In the genomic region with DNA sequence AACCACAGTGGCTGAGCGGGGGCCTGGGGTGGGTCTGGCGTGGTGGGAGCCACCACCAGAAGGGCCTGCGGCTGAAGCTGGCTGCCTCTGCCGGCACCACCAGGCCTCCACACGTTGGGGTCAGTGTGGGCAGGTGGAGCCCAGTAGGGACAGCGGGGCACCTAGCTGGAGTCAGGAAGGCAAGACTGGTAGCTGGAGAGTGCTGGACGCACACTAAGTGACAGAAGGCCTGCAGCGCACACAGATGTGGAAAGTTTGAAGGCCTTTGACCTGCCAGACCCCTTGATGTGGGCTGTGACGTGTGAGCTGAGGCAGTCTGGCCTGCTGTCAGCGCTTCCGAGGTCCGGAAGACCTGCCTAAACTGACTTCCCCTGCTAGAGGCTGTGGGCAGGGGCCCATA, we compare ENCODE assay signal across 10 cellular contexts. TPM values are rescaled to one million over a fixed set of nuclear protein-coding genes. Genes with fewer than 3 reads are reported as not detected.
A peak's percentile ranks its signal among the peaks of the same experiment; 100 is the strongest.
DNase-seq lines count a peak whose midpoint lies in the region; ATAC-seq and TF ChIP-seq lines count a peak whose summit lies in the region.
"Had no signal": no experiment of that assay in that cellular context is flagged by ENCODE, and none has a peak within 500 bp of the region (broad histone marks: within the 10 kb centered on the region; RNA-seq: fewer than 3 reads in every experiment).

No MANE protein-coding gene starts in this region.

- ATAC-seq in GM19324 (IDR thresholded peaks at IDR 0.05; ENCODE audit: low FRiP score, unreplicated experiment) (no peak), GM21529 (IDR thresholded peaks at IDR 0.05; ENCODE audit: unreplicated experiment) (no peak)

- no peaks in the 10 kb centered on the region for H3K36me3 Mint-ChIP-seq in Caco-2 (ENCODE audit: insufficient read depth, unreplicated experiment)
- H3K36me3 Mint-ChIP-seq in activated naive CD8-positive, alpha-beta T cell treated with anti-CD3 and anti-CD28 coated beads for 36 hours = peaks cover 36% of the 10 kb centered on the region

- peak overlapping the region; percentile 67 for H3K9ac ChIP-seq in skeletal muscle satellite cell (ENCODE audit: low read depth, low read length)

- H3K36me3 ChIP-seq in Caco-2 (ENCODE audit: control insufficient read depth, insufficient read depth, low read length) = no peaks in the 10 kb centered on the region
- no peaks in the 10 kb centered on the region for H3K36me3 ChIP-seq in right atrium auricular region
- H3K36me3 ChIP-seq in skeletal muscle satellite cell (ENCODE audit: insufficient read depth, low read length) = no peaks in the 10 kb centered on the region

- no TSS peak for BruUV-seq in Caco-2 (replicated peaks; lab: Mats Ljungman, UMichigan)

- H3K4me1 Mint-ChIP-seq in Caco-2 (ENCODE audit: low read depth, unreplicated experiment) = peaks cover 13% of the 10 kb centered on the region
- H3K4me1 Mint-ChIP-seq in activated naive CD8-positive, alpha-beta T cell treated with anti-CD3 and anti-CD28 coated beads for 36 hours = peaks cover 79% of the 10 kb centered on the region

- peak overlapping the region; percentile 68 for H3K4me2 ChIP-seq in skeletal muscle satellite cell (ENCODE audit: low read length)

- H3K4me3 Mint-ChIP-seq in Caco-2 (ENCODE audit: unreplicated experiment) = no peak overlapping the region
- peak overlapping the region; percentile 12 for H3K4me3 Mint-ChIP-seq in activated naive CD8-positive, alpha-beta T cell treated with anti-CD3 and anti-CD28 coated beads for 36 hours

- 67 to 77% methylated on average over 12 of the region's 12 CpGs for WGBS in lower leg skin, 2 donors

- H3K27ac ChIP-seq in right atrium auricular region = peak overlapping the region; percentile 76 to 85

- TF ChIP-seq CTCF in Caco-2 (IDR thresholded peaks at IDR 0.05; ENCODE audit: insufficient read depth in 1 of 2, low read depth in 1 of 2, low read length in 1 of 2, severe bottlenecking in 1 of 2, unreplicated experiment in 1 of 2) (no peak), right atrium auricular region (IDR thresholded peaks at IDR 0.05) (no peak), lower leg skin (IDR thresholded peaks at IDR 0.05) (no peak)

- H3K27me3 ChIP-seq in Caco-2 (replicated peaks; ENCODE audit: control insufficient read depth, insufficient read depth, low read length) = no peaks in the 10 kb centered on the region
- H3K27me3 ChIP-seq in right atrium auricular region = no peaks in the 10 kb centered on the region
- no peaks in the 10 kb centered on the region for H3K27me3 ChIP-seq in skeletal muscle satellite cell (ENCODE audit: control insufficient read depth, insufficient read depth, low read length)

- H3K9me3 ChIP-seq in Caco-2 (no peaks in the 10 kb centered on the region), right atrium auricular region (no peaks in the 10 kb centered on the region), skeletal muscle satellite cell (replicated peaks; ENCODE audit: low read length) (no peaks in the 10 kb centered on the region)

- H3K4me3 ChIP-seq in Caco-2 (ENCODE audit: low read depth, low read length) = no peak overlapping the region
- no peak overlapping the region for H3K4me3 ChIP-seq in right atrium auricular region
- no peak overlapping the region for H3K4me3 ChIP-seq in skeletal muscle satellite cell (ENCODE audit: low read length)
- H3K4me3 ChIP-seq in lower leg skin (ENCODE audit: low read depth, poor library complexity, severe bottlenecking) = no peak overlapping the region

- H3K9me3 Mint-ChIP-seq in Caco-2 (ENCODE audit: unreplicated experiment) = no peaks in the 10 kb centered on the region
- peaks cover 5% of the 10 kb centered on the region for H3K9me3 Mint-ChIP-seq in activated naive CD8-positive, alpha-beta T cell treated with anti-CD3 and anti-CD28 coated beads for 36 hours

- H3K4me1 ChIP-seq in Caco-2 (peaks cover 26% of the 10 kb centered on the region), right atrium auricular region (peaks cover 0 to 43% of the 10 kb centered on the region in 2 donors), skeletal muscle satellite cell (ENCODE audit: control insufficient read depth, insufficient read depth, low read length) (peaks cover 24% of the 10 kb centered on the region)

- DNase-seq in Caco-2 (no peak), right atrium auricular region (ENCODE audit: low spot score) (no peak), COR-L47 (lab: John Stamatoyannopoulos, UW) (no peak), lower leg skin (ENCODE audit: low spot score in 2 of 2) (no peak)
- peak; percentile 66 for DNase-seq in activated naive CD8-positive, alpha-beta T cell treated with anti-CD3 and anti-CD28 coated beads for 36 hours
- DNase-seq: NCI-H2107, T-helper 1 cell had no signal

- H3K27ac Mint-ChIP-seq in Caco-2 (ENCODE audit: unreplicated experiment) = peak overlapping the region; percentile 71
- H3K27ac Mint-ChIP-seq in activated naive CD8-positive, alpha-beta T cell treated with anti-CD3 and anti-CD28 coated beads for 36 hours = peak overlapping the region; percentile 78

- POLR2A ChIA-PET in Caco-2 (lab: Charles Lee) = no interaction called here

- TF ChIP-seq POLR2A in lower leg skin (IDR thresholded peaks at IDR 0.05) = no peak

- intact Hi-C loops in Caco-2 (cut with micrococcal nuclease; ENCODE audit: unreplicated experiment) = no loop called here
- intact Hi-C loops in lower leg skin (cut with DNase I; ENCODE audit: low total_unique reads) = no loop called here

- CTCF ChIA-PET in Caco-2 (lab: Charles Lee) = no interaction called here

- H3K27me3 Mint-ChIP-seq in Caco-2 (ENCODE audit: insufficient read depth, unreplicated experiment) = no peaks in the 10 kb centered on the region
- H3K27me3 Mint-ChIP-seq in activated naive CD8-positive, alpha-beta T cell treated with anti-CD3 and anti-CD28 coated beads for 36 hours = no peaks in the 10 kb centered on the region

RNA-seq across cellular contexts. Expression of gene RIN3, which starts 26.3 kb away (rescaled TPM):
- total RNA-seq in Caco-2 (2022) (18.4 and 20.7 TPM in 2 replicates), right atrium auricular region (10 to 100 TPM in 1 of 2 donors, 1 to 10 TPM in 1; 6.6 to 11.8 TPM), lower leg skin (1 to 10 TPM; 3.0 to 8.7 (median 7.5) TPM)
- 10 to 100 TPM; 59.2 to 59.6 TPM for total RNA-seq in activated naive CD8-positive, alpha-beta T cell treated with anti-CD3 and anti-CD28 coated beads for 36 hours
- 6.3 and 7.6 TPM in 2 replicates for total RNA-seq in skeletal muscle satellite cell (2012; rRNA removed)
